ENCODE assay signal across 15 cellular contexts in genomic region chr7:7577888-7578287, GRCh38. TPM values are rescaled to one million over a fixed set of nuclear protein-coding genes. Genes with fewer than 3 reads are reported as not detected.
DNase-seq lines count a peak whose midpoint lies in the region; ATAC-seq, FAIRE-seq and TF ChIP-seq lines count a peak whose summit lies in the region.
"Had no signal": no experiment of that assay in that cellular context is flagged by ENCODE, and none has a peak within 500 bp of the region (broad histone marks: within the 10 kb centered on the region; RNA-seq: fewer than 3 reads in every experiment).

No MANE protein-coding gene starts in this region.

- no peak for DNase-seq in GM12891 (ENCODE audit: insufficient read length, low spot score)
- DNase-seq in SKM-1 (lab: John Stamatoyannopoulos, UW; ENCODE audit: unreplicated experiment): peak; percentile 43
- DNase-seq in dedifferentiated amniotic fluid mesenchymal stem cell (ENCODE audit: extremely low spot score): no peak
- DNase-seq in stimulated activated CD4-positive, alpha-beta T cell treated with anti-CD3 and anti-CD28 coated beads, Interleukin-12 subunit alpha, Interleukin-12 subunit beta, amount 100 ng/mL, for 4 hours: no peak
- no peak for DNase-seq in GM10266 (ENCODE audit: extremely low spot score)
- DNase-seq: activated CD4-positive, CD25-positive, alpha-beta regulatory T cell treated with anti-CD3 and anti-CD28 coated beads, Interleukin-2, amount 50 U/mL, for 72 hours; activated T-cell treated with anti-CD3 and anti-CD28 coated beads, Interleukin-2, amount 50 U/mL, for 24 hours; HCEC 1CT; NCI-H1092 treated with DMSO at 0.1 percent for 48 hours; NCI-H69; stimulated activated CD4-positive, alpha-beta T cell treated with anti-CD3 and anti-CD28 coated beads, Interleukin-4, amount 100 ng/mL, for 1 hour; stimulated activated naive CD8-positive, alpha-beta T cell treated with anti-CD3 and anti-CD28 coated beads, Interleukin-15, amount 100 ng/mL, for 72 hours had no signal

- no peak for TF ChIP-seq POLR2A in GM12891 (IDR thresholded peaks at IDR 0.05; ENCODE audit: low read depth, low read length)

- ATAC-seq in GM21528 (IDR thresholded peaks at IDR 0.05; ENCODE audit: low FRiP score, unreplicated experiment): peak; percentile 61
- peak; percentile 50 for ATAC-seq in HG03457 (IDR thresholded peaks at IDR 0.05; ENCODE audit: unreplicated experiment)
- no peak for ATAC-seq in GM18867 (IDR thresholded peaks at IDR 0.05; ENCODE audit: unreplicated experiment)
- ATAC-seq: stimulated activated naive CD8-positive, alpha-beta T cell treated with anti-CD3 and anti-CD28 coated beads, Interleukin-15, amount 100 ng/mL, for 72 hours had no signal

- no peak for TF ChIP-seq CTCF in GM10266 (IDR thresholded peaks at IDR 0.05; ENCODE audit: control insufficient read depth, insufficient read depth, low read depth, missing control alignments)

- FAIRE-seq in GM12891 (lab: Jason Lieb, UNC): peak; percentile 72

TF ChIP-seq in GM12891, 5 proteins besides CTCF, POLR2A, EP300 and RAD21:
- TF ChIP-seq SPI1 (IDR thresholded peaks at IDR 0.05; ENCODE audit: low read depth, low read length) (peak; percentile 93), POLR2AphosphoS5 (IDR thresholded peaks at IDR 0.05; ENCODE audit: low read depth, low read length) (no peak)

RNA-seq across cellular contexts. Expression of gene MIOS, which starts 11.2 kb away (rescaled TPM):
- 35.0 TPM for polyA plus RNA-seq in GM12891 (2012; ENCODE audit: low read depth, missing spikeins)

RNA-seq across cellular contexts. Expression of gene COL28A1, which starts 42.2 kb away (rescaled TPM):
- polyA plus RNA-seq in GM12891 (2012; ENCODE audit: low read depth, missing spikeins): not detected
